In the genomic region with DNA sequence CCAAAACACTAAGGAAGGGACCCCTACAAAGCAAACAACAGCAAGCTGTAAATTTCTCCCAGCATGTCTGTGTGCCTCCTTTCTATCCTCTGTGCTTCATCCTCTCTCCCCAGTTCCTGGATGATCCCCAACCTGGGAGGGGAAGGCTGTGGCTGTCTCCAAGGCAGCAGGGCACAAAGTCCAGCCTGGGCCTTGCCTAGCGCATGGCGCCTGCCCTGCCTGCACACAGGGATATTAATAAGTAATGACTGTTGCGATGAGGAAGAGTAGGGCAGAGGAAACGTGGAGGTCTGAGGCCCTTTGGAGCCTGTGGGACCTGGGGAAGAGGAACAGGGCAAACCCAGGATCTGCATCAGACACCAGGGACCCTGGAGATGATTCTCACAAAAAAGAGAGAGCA, we compare ENCODE assay signal across 1 cellular context.
TF ChIP-seq lines count a peak whose summit lies in the region.

No MANE protein-coding gene starts in this region.

TF ChIP-seq in SK-N-SH, 30 proteins besides CTCF, POLR2A, EP300 and RAD21:
- TF ChIP-seq RCOR1 (IDR thresholded peaks at IDR 0.05; ENCODE audit: low read length) (no peak), YY1 (IDR thresholded peaks at IDR 0.05; ENCODE audit: low read depth) (no peak), MXI1 (IDR thresholded peaks at IDR 0.05; ENCODE audit: low read depth, low read length) (no peak), RFX5 (IDR thresholded peaks at IDR 0.05; ENCODE audit: low read length) (no peak), FOXJ3 (CRISPR knock-in tag; IDR thresholded peaks at IDR 0.05) (no peak), USF2 (IDR thresholded peaks at IDR 0.05; ENCODE audit: borderline replicate concordance, low read depth, low read length) (no peak), ZBTB33 (IDR thresholded peaks at IDR 0.05; ENCODE audit: borderline replicate concordance, low read depth) (no peak), NFIC (IDR thresholded peaks at IDR 0.05; ENCODE audit: borderline replicate concordance) (no peak), MEF2A (IDR thresholded peaks at IDR 0.05; ENCODE audit: borderline replicate concordance, low read depth) (no peak), IRF3 (IDR thresholded peaks at IDR 0.05; ENCODE audit: low read depth, low read length) (no peak), FOXM1 (IDR thresholded peaks at IDR 0.05; ENCODE audit: low read depth) (no peak), ELF1 (IDR thresholded peaks at IDR 0.05) (no peak), RXRA (IDR thresholded peaks at IDR 0.05; ENCODE audit: borderline replicate concordance, low read depth) (no peak)
